23 cellular contexts compared by ENCODE assay signal in the genomic region with DNA sequence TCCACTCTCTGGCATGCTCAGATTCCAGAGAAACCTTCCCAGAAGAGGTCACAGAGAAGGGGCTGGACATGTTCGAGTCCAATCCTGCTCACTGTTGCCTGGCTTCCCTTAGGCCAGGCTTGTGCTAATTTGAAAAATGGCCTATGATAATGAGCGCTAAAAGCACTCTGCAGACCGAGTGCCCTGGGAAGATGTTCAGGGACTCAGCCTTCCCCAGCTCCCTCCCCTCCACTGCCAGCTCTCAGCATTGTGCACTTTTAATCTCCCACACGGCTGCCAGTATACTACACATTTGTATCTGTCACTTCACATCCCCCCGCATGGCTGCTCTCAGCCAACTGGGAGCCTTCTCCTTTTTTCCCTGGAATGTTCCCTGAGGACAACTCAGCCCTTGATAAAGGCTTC. TPM values are rescaled to one million over a fixed set of nuclear protein-coding genes. Genes with fewer than 3 reads are reported as not detected.
"Had no signal": no experiment of that assay in that cellular context is flagged by ENCODE, and none has a peak within 500 bp of the region (broad histone marks: within the 10 kb centered on the region; RNA-seq: fewer than 3 reads in every experiment).

No MANE protein-coding gene starts in this region.

- ATAC-seq: activated CD8-positive, alpha-beta memory T cell treated with anti-CD3 and anti-CD28 coated beads, Interleukin-2, amount 10 ng/mL, durations not matched to agents 7 days and 5 days; gastrocnemius medialis; natural killer cell treated with Interleukin-12 subunit alpha and Interleukin-12 subunit beta and Interleukin-15 and Interleukin-18, amount 100 ng/mL, for 72 hours; stimulated activated memory B cell treated with anti-CD40 and anti-IgM and Interleukin-4, amounts not matched to agents 10 μg/mL and 1 μg/mL and 100 μg/mL, for 72 hours had no signal

- H3K4me3 Mint-ChIP-seq: activated CD4-positive, alpha-beta memory T cell treated with anti-CD3 and anti-CD28 coated beads, Interleukin-2, amount 10 ng/mL, durations not matched to agents 7 days and 5 days; activated CD4-positive, alpha-beta T cell treated with anti-CD3 and anti-CD28 coated beads, Interleukin-2, amount 10 ng/mL, durations not matched to agents 24 days and 14 days; activated CD8-positive, alpha-beta memory T cell treated with anti-CD3 and anti-CD28 coated beads, Interleukin-2, amount 10 ng/mL, durations not matched to agents 7 days and 5 days; activated naive CD8-positive, alpha-beta T cell treated with anti-CD3 and anti-CD28 coated beads for 36 hours; activated T-helper 1 cell treated with anti-CD3 and anti-CD28 coated beads, Interleukin-12 subunit alpha, Interleukin-12 subunit beta, Interleukin-2, Interleukin-4 antibody, amounts not matched to agents 30 ng/mL and 10 ng/mL and 1 ng/mL, durations not matched to agents 14 hours and 24 hours and 36 hours; natural killer cell treated with Interleukin-12 subunit alpha and Interleukin-12 subunit beta and Interleukin-15 and Interleukin-18, amount 100 ng/mL, for 72 hours; stimulated activated memory B cell treated with anti-CD40 and anti-IgM and Interleukin-4, amounts not matched to agents 10 μg/mL and 1 μg/mL and 100 μg/mL, for 72 hours; T-helper 1 cell treated with Interleukin-12 subunit alpha and Interleukin-12 subunit beta and Interleukin-4 antibody, amounts not matched to agents 30 μg/mL and 1 μg/mL, for 36 hours had no signal

- H3K9me3 Mint-ChIP-seq: activated CD4-positive, alpha-beta memory T cell treated with anti-CD3 and anti-CD28 coated beads, Interleukin-2, amount 10 ng/mL, durations not matched to agents 7 days and 5 days; activated CD4-positive, alpha-beta T cell treated with anti-CD3 and anti-CD28 coated beads, Interleukin-2, amount 10 ng/mL, durations not matched to agents 24 days and 14 days; activated T-helper 1 cell treated with anti-CD3 and anti-CD28 coated beads, Interleukin-12 subunit alpha, Interleukin-12 subunit beta, Interleukin-2, Interleukin-4 antibody, amounts not matched to agents 30 ng/mL and 10 ng/mL and 1 ng/mL, durations not matched to agents 14 hours and 24 hours and 36 hours; natural killer cell treated with Interleukin-12 subunit alpha and Interleukin-12 subunit beta and Interleukin-15 and Interleukin-18, amount 100 ng/mL, for 72 hours; stimulated activated memory B cell treated with anti-CD40 and anti-IgM and Interleukin-4, amounts not matched to agents 10 μg/mL and 1 μg/mL and 100 μg/mL, for 72 hours; T-helper 1 cell treated with Interleukin-12 subunit alpha and Interleukin-12 subunit beta and Interleukin-4 antibody, amounts not matched to agents 30 μg/mL and 1 μg/mL, for 36 hours had no signal

- H3K4me1 Mint-ChIP-seq: activated CD4-positive, alpha-beta memory T cell treated with anti-CD3 and anti-CD28 coated beads, Interleukin-2, amount 10 ng/mL, durations not matched to agents 7 days and 5 days; activated CD4-positive, alpha-beta T cell treated with anti-CD3 and anti-CD28 coated beads, Interleukin-2, amount 10 ng/mL, durations not matched to agents 24 days and 14 days; activated CD8-positive, alpha-beta memory T cell treated with anti-CD3 and anti-CD28 coated beads, Interleukin-2, amount 10 ng/mL, durations not matched to agents 7 days and 5 days; activated naive CD8-positive, alpha-beta T cell treated with anti-CD3 and anti-CD28 coated beads for 36 hours; stimulated activated memory B cell treated with anti-CD40 and anti-IgM and Interleukin-4, amounts not matched to agents 10 μg/mL and 1 μg/mL and 100 μg/mL, for 72 hours had no signal

- H3K36me3 Mint-ChIP-seq: activated CD8-positive, alpha-beta memory T cell treated with anti-CD3 and anti-CD28 coated beads, Interleukin-2, amount 10 ng/mL, durations not matched to agents 7 days and 5 days; activated naive CD8-positive, alpha-beta T cell treated with anti-CD3 and anti-CD28 coated beads for 36 hours; natural killer cell treated with Interleukin-12 subunit alpha and Interleukin-12 subunit beta and Interleukin-15 and Interleukin-18, amount 100 ng/mL, for 72 hours; stimulated activated memory B cell treated with anti-CD40 and anti-IgM and Interleukin-4, amounts not matched to agents 10 μg/mL and 1 μg/mL and 100 μg/mL, for 72 hours had no signal

- H3K27ac Mint-ChIP-seq: activated CD4-positive, alpha-beta memory T cell treated with anti-CD3 and anti-CD28 coated beads, Interleukin-2, amount 10 ng/mL, durations not matched to agents 7 days and 5 days; activated CD4-positive, alpha-beta T cell treated with anti-CD3 and anti-CD28 coated beads, Interleukin-2, amount 10 ng/mL, durations not matched to agents 24 days and 14 days; activated CD8-positive, alpha-beta memory T cell treated with anti-CD3 and anti-CD28 coated beads, Interleukin-2, amount 10 ng/mL, durations not matched to agents 7 days and 5 days; activated naive CD8-positive, alpha-beta T cell treated with anti-CD3 and anti-CD28 coated beads for 36 hours; activated T-helper 1 cell treated with anti-CD3 and anti-CD28 coated beads, Interleukin-12 subunit alpha, Interleukin-12 subunit beta, Interleukin-2, Interleukin-4 antibody, amounts not matched to agents 30 ng/mL and 10 ng/mL and 1 ng/mL, durations not matched to agents 14 hours and 24 hours and 36 hours; natural killer cell treated with Interleukin-12 subunit alpha and Interleukin-12 subunit beta and Interleukin-15 and Interleukin-18, amount 100 ng/mL, for 72 hours; stimulated activated memory B cell treated with anti-CD40 and anti-IgM and Interleukin-4, amounts not matched to agents 10 μg/mL and 1 μg/mL and 100 μg/mL, for 72 hours; T-helper 1 cell treated with Interleukin-12 subunit alpha and Interleukin-12 subunit beta and Interleukin-4 antibody, amounts not matched to agents 30 μg/mL and 1 μg/mL, for 36 hours had no signal

- DNase-seq: activated CD4-positive, alpha-beta memory T cell treated with anti-CD3 and anti-CD28 coated beads, Interleukin-2, amount 10 ng/mL, durations not matched to agents 7 days and 5 days; activated CD4-positive, alpha-beta T cell treated with anti-CD3 and anti-CD28 coated beads, Interleukin-2, amount 10 ng/mL, durations not matched to agents 24 days and 14 days; activated CD4-positive, CD25-positive, alpha-beta regulatory T cell; activated CD8-positive, alpha-beta memory T cell treated with anti-CD3 and anti-CD28 coated beads, Interleukin-2, amount 10 ng/mL, durations not matched to agents 7 days and 5 days; activated naive CD4-positive, alpha-beta T cell; activated naive CD8-positive, alpha-beta T cell treated with anti-CD3 and anti-CD28 coated beads for 36 hours; amniotic stem cell; cerebellar nuclear complex; esophagus squamous epithelium; gastrocnemius medialis; hippocampal formation; occipital lobe; sigmoid colon; stimulated activated CD4-positive, alpha-beta T cell treated with anti-CD3 and anti-CD28 coated beads, Interleukin-15, amount 100 ng/mL, for 24 hours; transverse colon had no signal

RNA-seq across cellular contexts. Expression of a gene that starts 24.1 kb away (rescaled TPM):
- total RNA-seq: activated CD4-positive, alpha-beta memory T cell treated with anti-CD3 and anti-CD28 coated beads, Interleukin-2, amount 10 ng/mL, durations not matched to agents 7 days and 5 days; activated CD4-positive, alpha-beta T cell treated with anti-CD3 and anti-CD28 coated beads, Interleukin-2, amount 10 ng/mL, durations not matched to agents 24 days and 14 days; activated CD8-positive, alpha-beta memory T cell treated with anti-CD3 and anti-CD28 coated beads, Interleukin-2, amount 10 ng/mL, durations not matched to agents 7 days and 5 days; activated naive CD8-positive, alpha-beta T cell treated with anti-CD3 and anti-CD28 coated beads for 36 hours; activated T-helper 1 cell treated with anti-CD3 and anti-CD28 coated beads, Interleukin-12 subunit alpha, Interleukin-12 subunit beta, Interleukin-2, Interleukin-4 antibody, amounts not matched to agents 30 ng/mL and 10 ng/mL and 1 ng/mL, durations not matched to agents 14 hours and 24 hours and 36 hours; bronchial epithelial cell; esophagus squamous epithelium; liver; natural killer cell treated with Interleukin-12 subunit alpha and Interleukin-12 subunit beta and Interleukin-15 and Interleukin-18, amount 100 ng/mL, for 72 hours; renal cortical epithelial cell; smooth muscle cell had no signal
